16 cellular contexts compared by ENCODE assay signal in the genomic region with DNA sequence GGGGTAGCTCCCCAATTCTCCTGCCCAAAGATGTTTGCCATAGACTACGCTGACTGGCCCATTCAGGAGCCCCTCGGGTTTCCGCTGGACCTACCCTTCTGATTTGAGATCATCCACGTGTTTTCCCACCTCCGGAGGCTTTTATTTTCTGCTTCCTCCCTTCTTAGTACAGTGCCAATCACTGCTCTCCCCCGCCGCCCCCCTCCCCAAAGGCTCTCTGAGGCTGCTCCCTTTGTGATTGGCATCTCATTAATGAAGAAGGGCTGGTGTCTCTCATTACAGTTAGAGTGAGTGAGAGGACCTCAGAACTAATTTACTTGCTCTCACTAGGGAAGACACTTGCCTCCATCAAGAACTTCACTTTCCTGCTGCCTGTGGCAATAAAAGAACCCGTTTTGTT.
A peak's percentile ranks its signal among the peaks of the same experiment; 100 is the strongest.
DNase-seq lines count a peak whose midpoint lies in the region; ATAC-seq and TF ChIP-seq lines count a peak whose summit lies in the region.
"Had no signal": no experiment of that assay in that cellular context is flagged by ENCODE, and none has a peak within 500 bp of the region (broad histone marks: within the 10 kb centered on the region; RNA-seq: fewer than 3 reads in every experiment).

No MANE protein-coding gene starts in this region.

- peak overlapping the region; percentile 41 for H2AFZ ChIP-seq in neuronal stem cell (ENCODE audit: low read length)

- H2BK12ac ChIP-seq in neuronal stem cell (ENCODE audit: low read length): no peak overlapping the region

- H4K8ac ChIP-seq in neuronal stem cell (ENCODE audit: low read depth, low read length): no peak overlapping the region

- H3K4me1 ChIP-seq in neuronal stem cell (ENCODE audit: control insufficient read depth in 2 of 2, insufficient read depth in 1 of 2, low read depth in 1 of 2, low read length in 2 of 2): peaks cover 0 to 2% of the 10 kb centered on the region in 2 donors
- H3K4me1 ChIP-seq: HAP-1 had no signal

- H3K79me1 ChIP-seq in neuronal stem cell (ENCODE audit: low read depth, low read length): no peaks in the 10 kb centered on the region

- H2BK120ac ChIP-seq in neuronal stem cell (ENCODE audit: low read depth, low read length): no peak overlapping the region

- ATAC-seq in T-cell (replicated peaks in 1 of 4) (no peak), HG03097 (IDR thresholded peaks at IDR 0.05; ENCODE audit: low FRiP score, unreplicated experiment) (no peak)
- ATAC-seq: GM12878, HepG2 had no signal

- TF ChIP-seq CTCF in osteocyte (IDR thresholded peaks at IDR 0.05) (no peak), WERI-Rb-1 (IDR thresholded peaks at IDR 0.05; ENCODE audit: low read depth, low read length) (no peak)

- no peaks in the 10 kb centered on the region for H3K36me3 ChIP-seq in neuronal stem cell (replicated peaks in 1 of 2; ENCODE audit: control insufficient read depth in 2 of 2, insufficient read depth in 2 of 2, low read length in 2 of 2)
- no peaks in the 10 kb centered on the region for H3K36me3 ChIP-seq in WERI-Rb-1
- H3K36me3 ChIP-seq: HAP-1 had no signal

- H3K9me3 ChIP-seq in neuronal stem cell (replicated peaks in 1 of 2; ENCODE audit: control insufficient read depth in 2 of 2, insufficient read depth in 1 of 2, low read depth in 1 of 2, low read length in 2 of 2) (no peaks in the 10 kb centered on the region), WERI-Rb-1 (ENCODE audit: severe bottlenecking) (peaks cover 7% of the 10 kb centered on the region)
- H3K9me3 ChIP-seq: HAP-1 had no signal

- no peak overlapping the region for H3K4me3 ChIP-seq in neuronal stem cell (ENCODE audit: low read length in 2 of 2)
- no peak overlapping the region for H3K4me3 ChIP-seq in WERI-Rb-1 (ENCODE audit: low read depth, low read length)
- H3K4me3 ChIP-seq: GM12878, HAP-1 had no signal

- WGBS in neuronal stem cell (ENCODE audit: extremely low coverage in 2 of 2, insufficient read length in 2 of 2, insufficient replicate concordance in 1 of 2), 2 donors: no CpG with 5 or more reads among the region's 8 CpGs

- no peak overlapping the region for H3K18ac ChIP-seq in neuronal stem cell (ENCODE audit: low read length)

- no peak overlapping the region for H3K4me3 Mint-ChIP-seq in T-cell
- H3K4me3 Mint-ChIP-seq in osteocyte (ENCODE audit: unreplicated experiment): no peak overlapping the region
- H3K4me3 Mint-ChIP-seq: B cell; CD4-positive, alpha-beta T cell had no signal

- no peak overlapping the region for H3K4ac ChIP-seq in neuronal stem cell (ENCODE audit: low read length)

- H3K27me3 Mint-ChIP-seq in T-cell (no peaks in the 10 kb centered on the region), osteocyte (ENCODE audit: unreplicated experiment) (no peaks in the 10 kb centered on the region)
- H3K27me3 Mint-ChIP-seq: CD4-positive, alpha-beta T cell had no signal

- H3K27ac ChIP-seq in neuronal stem cell (replicated peaks; ENCODE audit: low read length) (no peak overlapping the region), WERI-Rb-1 (no peak overlapping the region)

- H3K14ac ChIP-seq in neuronal stem cell (ENCODE audit: low read length): no peak overlapping the region

- H3K4me2 ChIP-seq in neuronal stem cell (ENCODE audit: insufficient read depth, low read length, poor library complexity, severe bottlenecking): no peak overlapping the region

- no peak overlapping the region for H4K91ac ChIP-seq in neuronal stem cell (ENCODE audit: low read depth, low read length, poor library complexity)

- POLR2A ChIA-PET in T-cell (lab: Charles Lee): no interaction called here

- peak overlapping the region; percentile 1 to 10 for H3K27ac Mint-ChIP-seq in T-cell
- H3K27ac Mint-ChIP-seq in osteocyte (ENCODE audit: unreplicated experiment): no peak overlapping the region
- H3K27ac Mint-ChIP-seq: B cell; CD4-positive, alpha-beta T cell had no signal

- H3K4me1 Mint-ChIP-seq in T-cell: peaks cover 8 to 46% (median 41%) of the 10 kb centered on the region in 3 donors
- H3K4me1 Mint-ChIP-seq in osteocyte (ENCODE audit: unreplicated experiment): peaks cover 64% of the 10 kb centered on the region
- H3K4me1 Mint-ChIP-seq: B cell had no signal

- H3K36me3 Mint-ChIP-seq in T-cell (peaks cover 25% of the 10 kb centered on the region), osteocyte (ENCODE audit: unreplicated experiment) (peaks cover 6% of the 10 kb centered on the region)

- H2BK15ac ChIP-seq in neuronal stem cell (ENCODE audit: low read length): no peak overlapping the region

- DNase-seq in ELF-1 (ENCODE audit: low read depth, low spot score): peak; percentile 18
- DNase-seq in T-cell: no peak
- peak; percentile 86 for DNase-seq in left kidney (ENCODE audit: low read depth, low spot score)
- no peak for DNase-seq in neuronal stem cell (ENCODE audit: low spot score)
- DNase-seq in osteocyte (ENCODE audit: extremely low spot score, unreplicated experiment): no peak
- no peak for DNase-seq in WERI-Rb-1
- DNase-seq: C1 segment of cervical spinal cord; Calu3; CD4-positive, alpha-beta T cell; DMS 273 treated with DMSO at 0.1 percent for 48 hours; GOT3 had no signal

- H2BK5ac ChIP-seq in neuronal stem cell (ENCODE audit: low read length): no peak overlapping the region

- H3K9me3 Mint-ChIP-seq in T-cell: peaks cover 8 to 17% (median 12%) of the 10 kb centered on the region in 3 donors
- peaks cover 6% of the 10 kb centered on the region for H3K9me3 Mint-ChIP-seq in osteocyte (ENCODE audit: unreplicated experiment)

- H2AK5ac ChIP-seq in neuronal stem cell (ENCODE audit: low read depth, low read length): no peak overlapping the region

- no peak overlapping the region for H3K23ac ChIP-seq in neuronal stem cell (ENCODE audit: low read depth, low read length, poor library complexity)

- H3K9ac ChIP-seq in neuronal stem cell (ENCODE audit: low read depth, low read length, poor library complexity): no peak overlapping the region

- CTCF ChIA-PET in T-cell (lab: Charles Lee): no interaction called here

- no peaks in the 10 kb centered on the region for H3K27me3 ChIP-seq in neuronal stem cell (ENCODE audit: control insufficient read depth in 3 of 3, insufficient read depth in 3 of 3, low read depth in 1 of 3, low read length in 3 of 3)
- no peaks in the 10 kb centered on the region for H3K27me3 ChIP-seq in WERI-Rb-1 (ENCODE audit: insufficient read depth, low read depth, severe bottlenecking)

Comparison
In these comparisons a context has a peak if more than half of its experiments do, and no peak if none do; other contexts are left out.
1. DNase-seq: peak in ELF-1 (single experiment) and left kidney (single experiment); none in T-cell (0 of 34), neuronal stem cell (single experiment), osteocyte (single experiment) and WERI-Rb-1 (single experiment).